In the genomic region with DNA sequence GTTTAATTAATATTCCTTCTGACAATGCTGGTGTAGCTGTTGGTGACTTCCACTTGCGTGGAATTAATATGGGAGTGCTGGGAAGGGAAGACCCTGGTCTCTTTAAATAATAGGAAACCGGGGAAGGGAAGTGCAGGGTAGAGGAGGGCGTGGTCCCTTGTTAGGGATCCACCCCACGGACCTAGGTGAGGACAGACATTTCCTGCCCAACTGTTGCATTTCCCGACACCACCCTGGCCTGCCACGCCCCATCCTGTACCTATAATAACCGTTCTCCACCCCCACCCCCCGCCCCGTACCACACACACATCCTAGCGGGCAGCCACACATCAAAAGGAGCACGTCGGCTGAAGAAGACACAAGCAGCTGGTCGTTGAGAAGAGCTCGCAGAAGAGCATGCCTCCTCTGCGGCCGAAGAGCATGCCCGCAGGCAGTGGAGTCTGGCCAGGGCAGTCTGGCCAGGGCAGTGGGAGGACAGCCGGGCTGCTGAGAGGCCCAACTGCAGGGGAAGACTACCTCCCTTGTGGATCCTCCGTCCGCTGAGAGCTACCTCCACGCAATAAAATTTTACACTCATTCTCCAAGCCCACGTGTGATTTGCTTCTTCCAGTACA, we compare ENCODE assay signal across 2 cellular contexts.
TF ChIP-seq lines count a peak whose summit lies in the region.

No MANE protein-coding gene starts in this region.

TF ChIP-seq in IMR-90, 13 proteins besides CTCF, POLR2A, EP300 and RAD21:
- no peak for TF ChIP-seq NFE2L2 (IDR thresholded peaks at IDR 0.05; ENCODE audit: low read depth, low read length)
- no peak for TF ChIP-seq MAZ (IDR thresholded peaks at IDR 0.05; ENCODE audit: borderline replicate concordance, low read depth, low read length)
- TF ChIP-seq CHD1 (IDR thresholded peaks at IDR 0.05; ENCODE audit: low read depth, low read length), result no peak
- TF ChIP-seq CEBPB (IDR thresholded peaks at IDR 0.05; ENCODE audit: low read depth, low read length), result no peak
- TF ChIP-seq BHLHE40 (IDR thresholded peaks at IDR 0.05; ENCODE audit: low read depth, low read length), result no peak
- no peak for TF ChIP-seq MAFK (IDR thresholded peaks at IDR 0.05; ENCODE audit: low read depth, low read length)
- TF ChIP-seq MXI1 (IDR thresholded peaks at IDR 0.05; ENCODE audit: borderline replicate concordance, low read depth, low read length), result no peak
- TF ChIP-seq, protein P1, sequence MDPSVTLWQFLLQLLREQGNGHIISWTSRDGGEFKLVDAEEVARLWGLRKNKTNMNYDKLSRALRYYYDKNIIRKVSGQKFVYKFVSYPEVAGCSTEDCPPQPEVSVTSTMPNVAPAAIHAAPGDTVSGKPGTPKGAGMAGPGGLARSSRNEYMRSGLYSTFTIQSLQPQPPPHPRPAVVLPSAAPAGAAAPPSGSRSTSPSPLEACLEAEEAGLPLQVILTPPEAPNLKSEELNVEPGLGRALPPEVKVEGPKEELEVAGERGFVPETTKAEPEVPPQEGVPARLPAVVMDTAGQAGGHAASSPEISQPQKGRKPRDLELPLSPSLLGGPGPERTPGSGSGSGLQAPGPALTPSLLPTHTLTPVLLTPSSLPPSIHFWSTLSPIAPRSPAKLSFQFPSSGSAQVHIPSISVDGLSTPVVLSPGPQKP (IDR thresholded peaks at IDR 0.05; ENCODE audit: borderline replicate concordance, low read depth, low read length), result no peak
- no peak for TF ChIP-seq RCOR1 (IDR thresholded peaks at IDR 0.05; ENCODE audit: insufficient replicate concordance, low read length)
- no peak for TF ChIP-seq RFX5 (IDR thresholded peaks at IDR 0.05; ENCODE audit: low read depth, low read length)
- no peak for TF ChIP-seq SMC3 (IDR thresholded peaks at IDR 0.05; ENCODE audit: low read depth, low read length)
- TF ChIP-seq, protein P2, sequence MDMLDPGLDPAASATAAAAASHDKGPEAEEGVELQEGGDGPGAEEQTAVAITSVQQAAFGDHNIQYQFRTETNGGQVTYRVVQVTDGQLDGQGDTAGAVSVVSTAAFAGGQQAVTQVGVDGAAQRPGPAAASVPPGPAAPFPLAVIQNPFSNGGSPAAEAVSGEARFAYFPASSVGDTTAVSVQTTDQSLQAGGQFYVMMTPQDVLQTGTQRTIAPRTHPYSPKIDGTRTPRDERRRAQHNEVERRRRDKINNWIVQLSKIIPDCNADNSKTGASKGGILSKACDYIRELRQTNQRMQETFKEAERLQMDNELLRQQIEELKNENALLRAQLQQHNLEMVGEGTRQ (IDR thresholded peaks at IDR 0.05; ENCODE audit: low read depth, low read length), result no peak
- no peak for TF ChIP-seq FOS (IDR thresholded peaks at IDR 0.05; ENCODE audit: low read depth, low read length)

TF ChIP-seq in GM12878, 131 proteins besides CTCF, POLR2A, EP300 and RAD21:
- no peak for TF ChIP-seq SPI1 (IDR thresholded peaks at IDR 0.05; ENCODE audit: borderline replicate concordance, insufficient read depth, low read depth, low read length)
- TF ChIP-seq BACH1 (IDR thresholded peaks at IDR 0.05; ENCODE audit: borderline replicate concordance), result no peak
- TF ChIP-seq, protein P3, sequence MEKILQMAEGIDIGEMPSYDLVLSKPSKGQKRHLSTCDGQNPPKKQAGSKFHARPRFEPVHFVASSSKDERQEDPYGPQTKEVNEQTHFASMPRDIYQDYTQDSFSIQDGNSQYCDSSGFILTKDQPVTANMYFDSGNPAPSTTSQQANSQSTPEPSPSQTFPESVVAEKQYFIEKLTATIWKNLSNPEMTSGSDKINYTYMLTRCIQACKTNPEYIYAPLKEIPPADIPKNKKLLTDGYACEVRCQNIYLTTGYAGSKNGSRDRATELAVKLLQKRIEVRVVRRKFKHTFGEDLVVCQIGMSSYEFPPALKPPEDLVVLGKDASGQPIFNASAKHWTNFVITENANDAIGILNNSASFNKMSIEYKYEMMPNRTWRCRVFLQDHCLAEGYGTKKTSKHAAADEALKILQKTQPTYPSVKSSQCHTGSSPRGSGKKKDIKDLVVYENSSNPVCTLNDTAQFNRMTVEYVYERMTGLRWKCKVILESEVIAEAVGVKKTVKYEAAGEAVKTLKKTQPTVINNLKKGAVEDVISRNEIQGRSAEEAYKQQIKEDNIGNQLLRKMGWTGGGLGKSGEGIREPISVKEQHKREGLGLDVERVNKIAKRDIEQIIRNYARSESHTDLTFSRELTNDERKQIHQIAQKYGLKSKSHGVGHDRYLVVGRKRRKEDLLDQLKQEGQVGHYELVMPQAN (conservative IDR thresholded peaks at IDR 0.05), result no peak
TF ChIP-seq in GM12878: peak in this region for 0.
